25 cellular contexts compared by ENCODE assay signal in genomic region chr3:72355168-72355567, GRCh38.
"Had no signal": no experiment of that assay in that cellular context is flagged by ENCODE, and none has a peak within 500 bp of the region (broad histone marks: within the 10 kb centered on the region; RNA-seq: fewer than 3 reads in every experiment).

No MANE protein-coding gene starts in this region.

- H3K9me3 ChIP-seq: esophagus squamous epithelium, heart right ventricle, lower lobe of right lung, neutrophil, pancreas, right lobe of liver, testis, tibial artery had no signal

- H3K4me3 ChIP-seq: esophagus squamous epithelium, heart right ventricle, lower lobe of right lung, pancreas, right lobe of liver, testis, tibial artery had no signal

- H3K4me3 Mint-ChIP-seq: dendritic cell treated with granulocyte-macrophage colony-stimulating factor and Interleukin-4, amounts not matched to agents 40 ng/mL and 50 ng/mL, for 4 days; natural killer cell treated with Interleukin-12 subunit alpha and Interleukin-12 subunit beta and Interleukin-15 and Interleukin-18, amount 100 ng/mL, for 72 hours; neural crest cell; stimulated activated memory B cell treated with anti-CD40 and anti-IgM and Interleukin-4, amounts not matched to agents 10 μg/mL and 1 μg/mL and 100 μg/mL, for 72 hours; type B pancreatic cell had no signal

- DNase-seq: effector CD8-positive, alpha-beta T cell; esophagus squamous epithelium; foreskin melanocyte; glutamatergic neuron; heart right ventricle; hippocampal formation; kidney glomerular epithelial cell; left colon; left ventricle myocardium superior; lower lobe of right lung; naive B cell; pancreas; right lobe of liver; stimulated activated CD4-positive, alpha-beta T cell treated with anti-CD3 and anti-CD28 coated beads, Interleukin-4, amount 100 ng/mL, for 4 hours; stimulated activated naive CD8-positive, alpha-beta T cell treated with anti-CD3 and anti-CD28 coated beads, Interleukin-15, Interleukin-2, amounts not matched to agents 100 U/mL and 50 U/mL, for 24 hours; substantia nigra; testis; tibial artery had no signal

- H3K27ac Mint-ChIP-seq: dendritic cell treated with granulocyte-macrophage colony-stimulating factor and Interleukin-4, amounts not matched to agents 40 ng/mL and 50 ng/mL, for 4 days; natural killer cell treated with Interleukin-12 subunit alpha and Interleukin-12 subunit beta and Interleukin-15 and Interleukin-18, amount 100 ng/mL, for 72 hours; progenitor cell of endocrine pancreas; stimulated activated memory B cell treated with anti-CD40 and anti-IgM and Interleukin-4, amounts not matched to agents 10 μg/mL and 1 μg/mL and 100 μg/mL, for 72 hours; type B pancreatic cell had no signal

- H3K27me3 ChIP-seq: esophagus squamous epithelium, heart right ventricle, neutrophil, pancreas, right lobe of liver, testis, tibial artery had no signal

- H3K4me1 Mint-ChIP-seq: naive B cell; stimulated activated memory B cell treated with anti-CD40 and anti-IgM and Interleukin-4, amounts not matched to agents 10 μg/mL and 1 μg/mL and 100 μg/mL, for 72 hours had no signal

- H3K4me1 ChIP-seq: esophagus squamous epithelium, heart right ventricle, lower lobe of right lung, pancreas, right lobe of liver, testis, tibial artery had no signal

- H3K9me3 Mint-ChIP-seq: dendritic cell treated with granulocyte-macrophage colony-stimulating factor and Interleukin-4, amounts not matched to agents 40 ng/mL and 50 ng/mL, for 4 days; natural killer cell treated with Interleukin-12 subunit alpha and Interleukin-12 subunit beta and Interleukin-15 and Interleukin-18, amount 100 ng/mL, for 72 hours; neural crest cell; stimulated activated memory B cell treated with anti-CD40 and anti-IgM and Interleukin-4, amounts not matched to agents 10 μg/mL and 1 μg/mL and 100 μg/mL, for 72 hours; type B pancreatic cell had no signal

- H3K27me3 Mint-ChIP-seq: type B pancreatic cell had no signal

- H3K27ac ChIP-seq: esophagus squamous epithelium, heart right ventricle, lower lobe of right lung, neutrophil, pancreas, right lobe of liver, testis, tibial artery had no signal

- H3K36me3 Mint-ChIP-seq: natural killer cell treated with Interleukin-12 subunit alpha and Interleukin-12 subunit beta and Interleukin-15 and Interleukin-18, amount 100 ng/mL, for 72 hours; stimulated activated memory B cell treated with anti-CD40 and anti-IgM and Interleukin-4, amounts not matched to agents 10 μg/mL and 1 μg/mL and 100 μg/mL, for 72 hours; type B pancreatic cell had no signal

- H3K36me3 ChIP-seq: esophagus squamous epithelium, heart right ventricle, lower lobe of right lung, neutrophil, pancreas, right lobe of liver, tibial artery had no signal
